Comparison of ENCODE assay signal across 8 cellular contexts in the genomic region with DNA sequence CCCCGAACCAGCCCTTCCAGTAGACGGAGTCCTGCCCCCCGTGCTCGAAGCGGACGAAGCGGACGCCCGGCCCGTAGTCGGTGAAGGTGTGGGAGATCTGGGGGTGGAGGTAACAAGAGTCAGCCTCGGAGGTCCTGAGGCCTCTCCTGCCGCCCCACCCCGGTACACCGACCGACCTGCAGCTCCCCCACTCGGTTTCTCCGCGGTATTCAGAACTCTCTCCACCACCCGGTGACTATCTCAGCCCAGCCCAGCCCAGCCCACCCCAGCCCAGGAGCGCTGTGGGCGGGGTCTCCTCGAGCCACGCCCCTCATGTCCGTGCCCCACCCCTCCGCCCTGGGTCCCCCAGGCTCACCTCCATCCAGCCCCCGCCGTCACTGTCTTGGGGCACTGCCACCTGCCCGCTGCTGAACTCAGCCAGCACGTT. TPM values are rescaled to one million over a fixed set of nuclear protein-coding genes. Genes with fewer than 3 reads are reported as not detected.
DNase-seq lines count a peak whose midpoint lies in the region; ATAC-seq and TF ChIP-seq lines count a peak whose summit lies in the region.

No MANE protein-coding gene starts in this region.

- no peaks in the 10 kb centered on the region for H3K79me2 ChIP-seq in OCI-LY7 (ENCODE audit: insufficient read depth, low read depth, low read length)

- H3K9ac ChIP-seq in iPS-20b (ENCODE audit: low read depth, low read length): no peak overlapping the region; the same call in 1 of the 2 replicates

- intact Hi-C loops in OCI-LY7 (cut with micrococcal nuclease; ENCODE audit: unreplicated experiment): loop anchor here (10.0 kb wide), 1 partner anchor 84 kb away; no protein-coding TSS in a partner anchor

- H3K4me1 Mint-ChIP-seq in stimulated activated effector memory CD8-positive, alpha-beta T cell treated with anti-CD3 and anti-CD28 coated beads, Interleukin-12 subunit alpha, Interleukin-12 subunit beta, amount 100 ng/mL, for 72 hours: peaks cover 27% of the 10 kb centered on the region

- no TSS peak for BruUV-seq in OCI-LY7 (replicated peaks; lab: Mats Ljungman, UMichigan)

- no peak overlapping the region for H3K27ac Mint-ChIP-seq in stimulated activated effector memory CD8-positive, alpha-beta T cell treated with anti-CD3 and anti-CD28 coated beads, Interleukin-12 subunit alpha, Interleukin-12 subunit beta, amount 100 ng/mL, for 72 hours

- no peaks in the 10 kb centered on the region for H4K20me1 ChIP-seq in OCI-LY7 (ENCODE audit: insufficient read depth, low read length)

- peaks cover 20% of the 10 kb centered on the region for H3K4me1 ChIP-seq in OCI-LY7 (ENCODE audit: insufficient read depth, low read length, poor library complexity, severe bottlenecking)
- H3K4me1 ChIP-seq in iPS-20b (ENCODE audit: insufficient read depth, low read length): peaks cover 15% of the 10 kb centered on the region

- no peak overlapping the region for H2AFZ ChIP-seq in OCI-LY7 (ENCODE audit: low read length)

- no peaks in the 10 kb centered on the region for H3K9me2 ChIP-seq in OCI-LY7 (ENCODE audit: insufficient read depth, low read length)

- peaks cover 53% of the 10 kb centered on the region for H3K27me3 ChIP-seq in iPS-20b (ENCODE audit: insufficient read depth, low read length)

- H3K27ac ChIP-seq in OCI-LY7 (ENCODE audit: low read depth, low read length, poor library complexity, severe bottlenecking) (no peak overlapping the region), iPS-20b (ENCODE audit: low read length) (no peak overlapping the region)

- H3K36me3 ChIP-seq in OCI-LY7 (ENCODE audit: insufficient read depth, low read length) (no peaks in the 10 kb centered on the region), iPS-20b (ENCODE audit: insufficient read depth, low read depth, low read length) (no peaks in the 10 kb centered on the region)

- no peak for TF ChIP-seq CTCF in OCI-LY7 (conservative IDR thresholded peaks at IDR 0.05; ENCODE audit: low read length)
- no peak for TF ChIP-seq CTCF in GM13977 (IDR thresholded peaks at IDR 0.05; ENCODE audit: extremely low read depth, insufficient read depth, missing control alignments)

- H3K9me3 ChIP-seq in OCI-LY7 (ENCODE audit: low read length) (no peaks in the 10 kb centered on the region), iPS-20b (ENCODE audit: insufficient read depth, low read depth, low read length) (no peaks in the 10 kb centered on the region)

- DNase-seq in OCI-LY7 (ENCODE audit: low spot score) (peak; percentile 35), GM13977 (ENCODE audit: low spot score) (no peak), foreskin melanocyte (no peak)
- DNase-seq in activated naive CD4-positive, alpha-beta T cell treated with Interleukin-2 at 50 U/mL for 16 hours: peak; percentile 40
- DNase-seq in stimulated activated effector memory CD8-positive, alpha-beta T cell treated with anti-CD3 and anti-CD28 coated beads, Interleukin-12 subunit alpha, Interleukin-12 subunit beta, amount 100 ng/mL, for 72 hours (ENCODE audit: low spot score in 2 of 2): no peak

- peak overlapping the region; percentile 51; the same call in 1 of the 2 replicates for H3K4me2 ChIP-seq in OCI-LY7 (ENCODE audit: low read length)

- peak; percentile 20 for ATAC-seq in stimulated activated effector memory CD8-positive, alpha-beta T cell treated with anti-CD3 and anti-CD28 coated beads, Interleukin-12 subunit alpha, Interleukin-12 subunit beta, amount 100 ng/mL, for 72 hours
- ATAC-seq in HG03196 (IDR thresholded peaks at IDR 0.05; ENCODE audit: unreplicated experiment) (no peak), HG03139 (IDR thresholded peaks at IDR 0.05; ENCODE audit: unreplicated experiment) (no peak)

- H3K9me3 Mint-ChIP-seq in stimulated activated effector memory CD8-positive, alpha-beta T cell treated with anti-CD3 and anti-CD28 coated beads, Interleukin-12 subunit alpha, Interleukin-12 subunit beta, amount 100 ng/mL, for 72 hours: no peaks in the 10 kb centered on the region

- no peak overlapping the region for H3K4me3 ChIP-seq in OCI-LY7 (ENCODE audit: low read depth, low read length, poor library complexity, severe bottlenecking)
- peak overlapping the region; percentile 35; the same call in 1 of the 2 replicates for H3K4me3 ChIP-seq in iPS-20b (ENCODE audit: low read length)

- CTCF ChIA-PET in OCI-LY7 (lab: Charles Lee; ENCODE audit: unreplicated experiment): no interaction called here

- peak overlapping the region; percentile 11 for H3K4me3 Mint-ChIP-seq in stimulated activated effector memory CD8-positive, alpha-beta T cell treated with anti-CD3 and anti-CD28 coated beads, Interleukin-12 subunit alpha, Interleukin-12 subunit beta, amount 100 ng/mL, for 72 hours

- in situ Hi-C loops in GM13977 (cut with MboI; ENCODE audit: low pct_unique_long_range_greater_than_20kb, low sequenced_read_pairs, unreplicated experiment): loop anchor here (25.0 kb wide), 2 partner anchors 311 to 611 kb away; partner anchors contain the start of gene MASP2

- peaks cover 4% of the 10 kb centered on the region for H3K36me3 Mint-ChIP-seq in stimulated activated effector memory CD8-positive, alpha-beta T cell treated with anti-CD3 and anti-CD28 coated beads, Interleukin-12 subunit alpha, Interleukin-12 subunit beta, amount 100 ng/mL, for 72 hours

- POLR2A ChIA-PET in OCI-LY7 (lab: Charles Lee): interaction anchor here (0.6 to 0.7 kb wide), 4 partner anchors 255 to 595 kb away, joined by 3 to 4 read pairs (median 3); no protein-coding TSS in a partner anchor

RNA-seq across cellular contexts. Expression of gene FBXO2, which starts 5.5 kb away (rescaled TPM):
- total RNA-seq in OCI-LY7 (2014; rRNA removed; shearing (Covaris generic)): 1.8 and 2.7 TPM in 2 replicates
- total RNA-seq in OCI-LY7 (2022): 6.0 and 6.1 TPM in 2 replicates

RNA-seq across cellular contexts. Expression of gene FBXO44, which starts 5.9 kb away (rescaled TPM):
- total RNA-seq in OCI-LY7 (2014; rRNA removed; shearing (Covaris generic)): 11.4 and 16.2 TPM in 2 replicates
- total RNA-seq in OCI-LY7 (2022): 16.4 and 20.8 TPM in 2 replicates

RNA-seq across cellular contexts. Expression of gene FBXO6, which starts 15.3 kb away (rescaled TPM):
- 0.38 and 0.57 TPM in 2 replicates for total RNA-seq in OCI-LY7 (2014; rRNA removed; shearing (Covaris generic))
- 1.4 and 1.7 TPM in 2 replicates for total RNA-seq in OCI-LY7 (2022)

RNA-seq across cellular contexts. Expression of gene MAD2L2, which starts 32.2 kb away (rescaled TPM):
- 121 and 144 TPM in 2 replicates for total RNA-seq in OCI-LY7 (2014; rRNA removed; shearing (Covaris generic))
- total RNA-seq in OCI-LY7 (2022): 89.7 and 97.8 TPM in 2 replicates

RNA-seq across cellular contexts. Expression of gene DRAXIN, which starts 42.8 kb away (rescaled TPM):
- total RNA-seq in OCI-LY7 (2014; rRNA removed; shearing (Covaris generic)): 0.05 and 0.19 TPM in 2 replicates
- total RNA-seq in OCI-LY7 (2022): 0.11 and 0.15 TPM in 2 replicates

Comparison
In these comparisons a context has a peak if more than half of its experiments do, and no peak if none do; other contexts are left out.
1. DNase-seq: peak in OCI-LY7 (single experiment) and activated naive CD4-positive, alpha-beta T cell treated with Interleukin-2 at 50 U/mL for 16 hours (single experiment); none in stimulated activated effector memory CD8-positive, alpha-beta T cell treated with anti-CD3 and anti-CD28 coated beads, Interleukin-12 subunit alpha, Interleukin-12 subunit beta, amount 100 ng/mL, for 72 hours (0 of 2), GM13977 (single experiment) and foreskin melanocyte (single experiment).